In genomic region chr3:183490653-183491052, GRCh38 we compare ENCODE assay signal across 9 cellular contexts.
A peak's percentile ranks its signal among the peaks of the same experiment; 100 is the strongest.
DNase-seq lines count a peak whose midpoint lies in the region; ATAC-seq and TF ChIP-seq lines count a peak whose summit lies in the region.
"Had no signal": no experiment of that assay in that cellular context is flagged by ENCODE, and none has a peak within 500 bp of the region (broad histone marks: within the 10 kb centered on the region; RNA-seq: fewer than 3 reads in every experiment).

No MANE protein-coding gene starts in this region.

- peaks cover 68% of the 10 kb centered on the region for H3K36me3 Mint-ChIP-seq in activated T-helper 17 cell treated with anti-CD3 and anti-CD28 coated beads, Interleukin-2, amount 50 U/mL, for 72 hours (ENCODE audit: low read depth)

- H3K4me3 Mint-ChIP-seq in activated T-helper 17 cell treated with anti-CD3 and anti-CD28 coated beads, Interleukin-2, amount 50 U/mL, for 72 hours = no peak overlapping the region
- H3K4me3 Mint-ChIP-seq: naive B cell had no signal

- no peaks in the 10 kb centered on the region for H3K27me3 ChIP-seq in hepatocyte

- H2AFZ ChIP-seq in hepatocyte = no peak overlapping the region

- no peaks in the 10 kb centered on the region for H3K4me1 ChIP-seq in hepatocyte (ENCODE audit: insufficient read depth)

- H3K36me3 ChIP-seq in hepatocyte (replicated peaks; ENCODE audit: insufficient read depth, low read depth) = no peaks in the 10 kb centered on the region

- H3K79me2 ChIP-seq in hepatocyte = no peaks in the 10 kb centered on the region

- ATAC-seq in activated T-helper 17 cell treated with anti-CD3 and anti-CD28 coated beads, Interleukin-2, amount 50 U/mL, for 72 hours (replicated peaks) = no peak
- ATAC-seq in HG02938 (IDR thresholded peaks at IDR 0.05; ENCODE audit: unreplicated experiment) (no peak), GM21619 (IDR thresholded peaks at IDR 0.05; ENCODE audit: unreplicated experiment) (no peak)

- 84% methylated on average over 6 of the region's 6 CpGs for WGBS in hepatocyte (ENCODE audit: low lambda C conversion rate, missing lambda C conversion rate)

- H3K4me3 ChIP-seq in hepatocyte = no peak overlapping the region

- H3K9me3 Mint-ChIP-seq in activated T-helper 17 cell treated with anti-CD3 and anti-CD28 coated beads, Interleukin-2, amount 50 U/mL, for 72 hours = no peaks in the 10 kb centered on the region
- H3K9me3 Mint-ChIP-seq: naive B cell had no signal

- no peaks in the 10 kb centered on the region for H3K9me3 ChIP-seq in hepatocyte (ENCODE audit: low read depth)

- H3K9me2 ChIP-seq in hepatocyte (replicated peaks; ENCODE audit: insufficient read depth) = no peaks in the 10 kb centered on the region

- H3K4me2 ChIP-seq in hepatocyte = no peak overlapping the region

- no peak for TF ChIP-seq CTCF in hepatocyte (IDR thresholded peaks at IDR 0.05; ENCODE audit: poor library complexity)

- H3K27me3 Mint-ChIP-seq in activated T-helper 17 cell treated with anti-CD3 and anti-CD28 coated beads, Interleukin-2, amount 50 U/mL, for 72 hours = no peaks in the 10 kb centered on the region
- H3K27me3 Mint-ChIP-seq: naive B cell had no signal

- no peak overlapping the region for H3K27ac Mint-ChIP-seq in activated T-helper 17 cell treated with anti-CD3 and anti-CD28 coated beads, Interleukin-2, amount 50 U/mL, for 72 hours

- H4K20me1 ChIP-seq in hepatocyte (ENCODE audit: insufficient read depth, poor library complexity, severe bottlenecking) = no peaks in the 10 kb centered on the region

- DNase-seq in stimulated activated naive CD4-positive, alpha-beta T cell (lab: John Stamatoyannopoulos, UW) = peak in 4 of 6 experiments; percentile 5 to 56 (median 30)
- DNase-seq in stimulated activated naive CD4-positive, alpha-beta T cell treated with Interleukin-2 at 50 U/mL for 16 hours (lab: John Stamatoyannopoulos, UW) = no peak
- DNase-seq in NCI-H69 (lab: John Stamatoyannopoulos, UW) (peak; percentile 94), hepatocyte (ENCODE audit: low spot score) (peak; percentile 71), HEK293T (ENCODE audit: extremely low spot score) (no peak)
- DNase-seq: naive B cell had no signal

- H3K27ac ChIP-seq in hepatocyte = no peak overlapping the region

- POLR2A ChIA-PET in HEK293T (lab: Yijun Ruan, JAX) = no interaction called here

- H3K4me1 Mint-ChIP-seq in activated T-helper 17 cell treated with anti-CD3 and anti-CD28 coated beads, Interleukin-2, amount 50 U/mL, for 72 hours = peaks cover 8% of the 10 kb centered on the region

- CTCF ChIA-PET in HEK293T (lab: Yijun Ruan, JAX) = no interaction called here

TF ChIP-seq in HEK293T, 16 proteins besides CTCF, POLR2A, EP300 and RAD21:
- TF ChIP-seq BHLHE40 (IDR thresholded peaks at IDR 0.05; ENCODE audit: borderline replicate concordance) (no peak), FOXA1 (IDR thresholded peaks at IDR 0.05) (no peak), LEF1 (IDR thresholded peaks at IDR 0.05; ENCODE audit: borderline replicate concordance) (no peak), ARNT (IDR thresholded peaks at IDR 0.05) (no peak), TARDBP (IDR thresholded peaks at IDR 0.05) (no peak), NFRKB (IDR thresholded peaks at IDR 0.05) (no peak), FOXK2 (IDR thresholded peaks at IDR 0.05) (no peak), FOXM1 (IDR thresholded peaks at IDR 0.05; ENCODE audit: borderline replicate concordance) (no peak), ZNF384 (IDR thresholded peaks at IDR 0.05) (no peak), ELF4 (IDR thresholded peaks at IDR 0.05) (no peak), HDGF (IDR thresholded peaks at IDR 0.05; ENCODE audit: borderline replicate concordance) (no peak), SUZ12 (IDR thresholded peaks at IDR 0.05) (no peak), L3MBTL2 (conservative IDR thresholded peaks at IDR 0.05) (no peak), CTBP1 (IDR thresholded peaks at IDR 0.05; ENCODE audit: borderline replicate concordance) (no peak), SP1 (IDR thresholded peaks at IDR 0.05) (no peak)
- TF ChIP-seq, protein P1, sequence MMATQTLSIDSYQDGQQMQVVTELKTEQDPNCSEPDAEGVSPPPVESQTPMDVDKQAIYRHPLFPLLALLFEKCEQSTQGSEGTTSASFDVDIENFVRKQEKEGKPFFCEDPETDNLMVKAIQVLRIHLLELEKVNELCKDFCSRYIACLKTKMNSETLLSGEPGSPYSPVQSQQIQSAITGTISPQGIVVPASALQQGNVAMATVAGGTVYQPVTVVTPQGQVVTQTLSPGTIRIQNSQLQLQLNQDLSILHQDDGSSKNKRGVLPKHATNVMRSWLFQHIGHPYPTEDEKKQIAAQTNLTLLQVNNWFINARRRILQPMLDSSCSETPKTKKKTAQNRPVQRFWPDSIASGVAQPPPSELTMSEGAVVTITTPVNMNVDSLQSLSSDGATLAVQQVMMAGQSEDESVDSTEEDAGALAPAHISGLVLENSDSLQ (IDR thresholded peaks at IDR 0.05) = no peak

Comparison
In these comparisons a context has a peak if more than half of its experiments do, and no peak if none do; other contexts are left out.
1. DNase-seq: peak in stimulated activated naive CD4-positive, alpha-beta T cell (4 of 6), NCI-H69 (single experiment) and hepatocyte (single experiment); none in stimulated activated naive CD4-positive, alpha-beta T cell treated with Interleukin-2 at 50 U/mL for 16 hours (single experiment) and HEK293T (single experiment).